9 cellular contexts compared by ENCODE assay signal in genomic region chr6:84459401-84459800, GRCh38.
"Had no signal": no experiment of that assay in that cellular context is flagged by ENCODE, and none has a peak within 500 bp of the region (broad histone marks: within the 10 kb centered on the region; RNA-seq: fewer than 3 reads in every experiment).

No MANE protein-coding gene starts in this region.

- H3K27ac ChIP-seq: KMS-11 had no signal

- ATAC-seq: GM23338 had no signal

- H3K4me3 Mint-ChIP-seq: GM23338, H9 had no signal

- DNase-seq: H9, HCEC 1CT, Karpas-422, KBM-7 had no signal

- H3K4me2 ChIP-seq: GM23338, KMS-11 had no signal

- H3K27ac Mint-ChIP-seq: GM23338, H9 had no signal

- H3K4me3 ChIP-seq: GM23338 had no signal

- H3K9me3 Mint-ChIP-seq: GM23338, H9 had no signal

- H2AFZ ChIP-seq: GM23338 had no signal

- H3K9ac ChIP-seq: KMS-11 had no signal

- FAIRE-seq: H1, H54, HTR-8/SVneo had no signal
